Comparison of ENCODE assay signal across 8 cellular contexts in the genomic region with DNA sequence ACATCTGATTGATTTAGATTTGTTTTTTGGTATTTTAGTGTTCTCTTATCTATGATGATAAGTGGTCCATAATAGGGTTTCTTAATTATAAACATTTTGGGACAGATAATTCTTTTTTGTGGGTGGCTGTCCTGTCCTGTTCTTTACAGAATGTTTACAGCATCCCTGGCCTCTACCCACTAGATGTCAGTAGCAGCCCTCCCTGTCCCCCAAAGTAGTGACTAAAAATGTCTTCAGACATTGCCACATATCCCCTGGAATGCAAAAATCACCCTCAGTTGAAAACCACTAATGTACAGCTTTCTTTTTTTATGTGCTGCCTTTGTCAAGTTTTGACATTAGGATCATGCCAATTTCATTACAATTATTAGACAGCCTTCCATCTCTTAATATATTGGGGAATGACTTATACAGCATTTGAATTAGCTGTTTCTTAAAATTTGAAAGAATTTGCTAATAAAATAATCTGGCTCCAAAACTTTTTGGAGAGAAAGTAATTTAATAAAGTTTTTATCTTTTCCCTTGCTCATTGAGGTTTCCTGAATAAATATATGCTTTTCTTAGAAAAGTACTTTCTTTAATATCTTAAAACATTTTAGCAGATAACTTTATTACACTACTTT. TPM values are rescaled to one million over a fixed set of nuclear protein-coding genes. Genes with fewer than 3 reads are reported as not detected.
DNase-seq lines count a peak whose midpoint lies in the region; ATAC-seq and TF ChIP-seq lines count a peak whose summit lies in the region.

No MANE protein-coding gene starts in this region.

- H3K27me3 Mint-ChIP-seq in chondrocyte (ENCODE audit: low read depth) (no peaks in the 10 kb centered on the region), natural killer cell (ENCODE audit: low read depth in 2 of 2) (no peaks in the 10 kb centered on the region)

- ATAC-seq in HG03135 (IDR thresholded peaks at IDR 0.05; ENCODE audit: unreplicated experiment) (peak; percentile 67), natural killer cell (peak; percentile 85 to 93 (median 85))

- H3K4me3 Mint-ChIP-seq in chondrocyte (ENCODE audit: unreplicated experiment) (no peak overlapping the region), natural killer cell (no peak overlapping the region)

- no peaks in the 10 kb centered on the region for H3K9me2 ChIP-seq in SU-DHL-6 (replicated peaks; ENCODE audit: insufficient read depth, low read length)

- peaks cover 8% of the 10 kb centered on the region for H3K4me1 Mint-ChIP-seq in chondrocyte (ENCODE audit: low read depth)
- H3K4me1 Mint-ChIP-seq in natural killer cell: peaks cover 67 to 77% of the 10 kb centered on the region in 2 donors

- no peak overlapping the region for H2AFZ ChIP-seq in SU-DHL-6 (ENCODE audit: low read depth, low read length, severe bottlenecking)

- no peak overlapping the region for H3K9ac ChIP-seq in SU-DHL-6 (ENCODE audit: low read length)

- intact Hi-C loops in natural killer cell (cut with micrococcal nuclease): loop anchor here (1.0 kb wide), 5 partner anchors 15 to 110 kb away; no protein-coding TSS in a partner anchor

- H3K27ac ChIP-seq in SU-DHL-6 (ENCODE audit: low read depth, low read length): peak overlapping the region; percentile 7; the same call in 1 of the 2 replicates

- H3K36me3 Mint-ChIP-seq in chondrocyte (ENCODE audit: low read depth): peaks cover 23% of the 10 kb centered on the region
- H3K36me3 Mint-ChIP-seq in natural killer cell: peaks cover 29% of the 10 kb centered on the region

- H3K4me3 ChIP-seq in SU-DHL-6 (ENCODE audit: insufficient read depth, low read length, poor library complexity, severe bottlenecking): no peak overlapping the region

- H3K27me3 ChIP-seq in SU-DHL-6 (ENCODE audit: low read length): no peaks in the 10 kb centered on the region

- peak; percentile 50 for TF ChIP-seq CTCF in SU-DHL-6 (IDR thresholded peaks at IDR 0.05; ENCODE audit: insufficient read depth, low read length, poor library complexity, severe bottlenecking)
- TF ChIP-seq CTCF in chondrocyte (IDR thresholded peaks at IDR 0.05): peak; percentile 85
- TF ChIP-seq CTCF in natural killer cell (IDR thresholded peaks at IDR 0.05): peak; percentile 81

- DNase-seq in NCI-H82 (lab: John Stamatoyannopoulos, UW): peak; percentile 42
- DNase-seq in NCI-H82 treated with DMSO at 0.1 percent for 48 hours (lab: John Stamatoyannopoulos, UW; ENCODE audit: unreplicated experiment): no peak
- no peak for DNase-seq in chondrocyte (ENCODE audit: low spot score)
- no peak for DNase-seq in natural killer cell
- no peak for DNase-seq in iPS-NIHi11 (ENCODE audit: low spot score)
- no peak for DNase-seq in SHP77 treated with DMSO at 0.1 percent for 48 hours (lab: John Stamatoyannopoulos, UW)

- peaks cover 77% of the 10 kb centered on the region for H3K36me3 ChIP-seq in SU-DHL-6 (ENCODE audit: low read length)

- peaks cover 5% of the 10 kb centered on the region; the same call in 1 of the 2 replicates for H4K20me1 ChIP-seq in SU-DHL-6 (ENCODE audit: low read depth, low read length)

- peaks cover 14% of the 10 kb centered on the region; the same call in 1 of the 2 replicates for H3F3A ChIP-seq in SU-DHL-6 (ENCODE audit: insufficient read depth)

- H3K9me3 Mint-ChIP-seq in chondrocyte (ENCODE audit: low read depth) (no peaks in the 10 kb centered on the region), natural killer cell (no peaks in the 10 kb centered on the region)

- no peak overlapping the region for H3K27ac Mint-ChIP-seq in chondrocyte (ENCODE audit: unreplicated experiment)
- H3K27ac Mint-ChIP-seq in natural killer cell: peak overlapping the region; percentile 80 to 98

- peaks cover 25% of the 10 kb centered on the region for H3K79me2 ChIP-seq in SU-DHL-6 (ENCODE audit: insufficient read depth, low read length)

- no peaks in the 10 kb centered on the region for H3K9me3 ChIP-seq in SU-DHL-6 (ENCODE audit: insufficient read depth, low read length)

- H3K4me2 ChIP-seq in SU-DHL-6 (ENCODE audit: low read depth, low read length, poor library complexity, severe bottlenecking): no peak overlapping the region

RNA-seq across cellular contexts. Expression of a gene that starts 19.5 kb away (rescaled TPM):
- total RNA-seq in chondrocyte (60.0 to 68.9 TPM (median 61.8 TPM) in 3 replicates), natural killer cell (100 to 1,000 TPM; 508 to 640 (median 555) TPM)
